ENCODE assay signal across 31 cellular contexts in genomic region chr11:110187731-110188130, GRCh38.
"Had no signal": no experiment of that assay in that cellular context is flagged by ENCODE, and none has a peak within 500 bp of the region (broad histone marks: within the 10 kb centered on the region; RNA-seq: fewer than 3 reads in every experiment).

No MANE protein-coding gene starts in this region.

- H3K4me1 ChIP-seq: ascending aorta had no signal

- H3K4me2 ChIP-seq: PC-9 had no signal

- FAIRE-seq: RCC 7860 had no signal

- H3K9me3 ChIP-seq: ascending aorta, MG63 had no signal

- DNase-seq: activated CD4-positive, alpha-beta memory T cell treated with anti-CD3 and anti-CD28 coated beads, Interleukin-2, amount 10 ng/mL, durations not matched to agents 7 days and 5 days; activated CD4-positive, alpha-beta T cell treated with anti-CD3 and anti-CD28 coated beads for 1 hour; activated CD4-positive, alpha-beta T cell treated with anti-CD3 and anti-CD28 coated beads for 48 hours; activated CD4-positive, CD25-positive, alpha-beta regulatory T cell; activated effector memory CD4-positive, alpha-beta T cell treated with anti-CD3 and anti-CD28 coated beads, Interleukin-2, amount 50 U/mL, for 16 hours; activated naive CD4-positive, alpha-beta T cell; activated naive CD4-positive, alpha-beta T cell treated with anti-CD3 and anti-CD28 coated beads, Interleukin-2, amount 50 U/mL, for 16 hours; activated naive CD8-positive, alpha-beta T cell treated with anti-CD3 and anti-CD28 coated beads for 36 hours; activated T-cell treated with anti-CD3 and anti-CD28 coated beads, Interleukin-2, amount 50 U/mL, for 1 hour; activated T-cell treated with anti-CD3 and anti-CD28 coated beads, Interleukin-2, amount 50 U/mL, for 72 hours; amniotic stem cell; Kasumi-1; KG1; MG63; NCI-H1048; NCI-H1105 treated with DMSO at 0.1 percent for 48 hours; NCI-H1436; NCI-H1694; NCI-H1930; NCI-H2081 treated with DMSO at 0.1 percent for 48 hours; NCI-H226; NCI-H524 treated with DMSO at 0.1 percent for 48 hours; PC-9; Right ventricle myocardium superior; T1000; WERI-Rb-1 had no signal

- H3K27ac ChIP-seq: ascending aorta, cardiac muscle cell, PC-9, SK-N-MC, WERI-Rb-1 had no signal

- ATAC-seq: activated T-cell treated with anti-CD3 and anti-CD28 coated beads, Interleukin-2, amount 50 U/mL, for 72 hours; activated T-helper 17 cell treated with anti-CD3 and anti-CD28 coated beads, Interleukin-2, amount 50 U/mL, for 72 hours had no signal

- H3K4me3 ChIP-seq: ascending aorta, cardiac muscle cell, MG63, PC-9, SK-N-MC had no signal
